Comparison of ENCODE assay signal across 16 cellular contexts in genomic region chr13:93635687-93636086, GRCh38.
DNase-seq lines count a peak whose midpoint lies in the region; ATAC-seq and TF ChIP-seq lines count a peak whose summit lies in the region.
"Had no signal": no experiment of that assay in that cellular context is flagged by ENCODE, and none has a peak within 500 bp of the region (broad histone marks: within the 10 kb centered on the region; RNA-seq: fewer than 3 reads in every experiment).

No MANE protein-coding gene starts in this region.

- H3K4me3 ChIP-seq in adipocyte (ENCODE audit: low read length) (peak overlapping the region; percentile 50), fibroblast of villous mesenchyme (ENCODE audit: low read depth, low read length) (no peak overlapping the region), thoracic aorta (no peak overlapping the region)
- H3K4me3 ChIP-seq: right lobe of liver had no signal

- H3K9ac ChIP-seq in adipocyte (ENCODE audit: low read length), result no peak overlapping the region

- DNase-seq in GM04504 (ENCODE audit: low read depth) (peak; percentile 58), adipocyte (ENCODE audit: low read depth) (peak; percentile 61), fibroblast of villous mesenchyme (ENCODE audit: low read depth) (peak; percentile 15), thoracic aorta (ENCODE audit: low spot score) (no peak), activated gamma-delta T cell treated with Interleukin-2 at 50 U/mL for 16 hours (no peak)
- DNase-seq: activated CD8-positive, alpha-beta memory T cell treated with anti-CD3 and anti-CD28 coated beads, Interleukin-2, amount 10 ng/mL, durations not matched to agents 7 days and 5 days; activated effector memory CD4-positive, alpha-beta T cell treated with Interleukin-2 at 50 U/mL for 16 hours; anterior cingulate cortex; DMS53; erythroblast; NCI-H1417 treated with DMSO at 0.1 percent for 48 hours; right lobe of liver; RPMI8226; stimulated activated CD4-positive, alpha-beta T cell treated with anti-CD3 and anti-CD28 coated beads, Interleukin-4, amount 100 ng/mL, for 1 hour had no signal

- no peak overlapping the region for H3K27ac ChIP-seq in thoracic aorta
- H3K27ac ChIP-seq: right lobe of liver had no signal

- H3K36me3 ChIP-seq in adipocyte (ENCODE audit: control insufficient read depth, insufficient read depth, low read length, severe bottlenecking), result no peaks in the 10 kb centered on the region
- no peaks in the 10 kb centered on the region for H3K36me3 ChIP-seq in thoracic aorta
- H3K36me3 ChIP-seq: right lobe of liver had no signal

- H3K27me3 ChIP-seq in adipocyte (replicated peaks; ENCODE audit: control insufficient read depth, insufficient read depth, low read length) (no peaks in the 10 kb centered on the region), thoracic aorta (replicated peaks; ENCODE audit: insufficient read depth) (no peaks in the 10 kb centered on the region)
- H3K27me3 ChIP-seq: right lobe of liver had no signal

- H3K4me1 ChIP-seq in adipocyte (ENCODE audit: control insufficient read depth, insufficient read depth, low read length), result peaks cover 14% of the 10 kb centered on the region
- peaks cover 0 to 7% of the 10 kb centered on the region in 2 donors for H3K4me1 ChIP-seq in thoracic aorta (ENCODE audit: control insufficient read depth in 1 of 2, low read depth in 2 of 2)
- H3K4me1 ChIP-seq: right lobe of liver had no signal

- no peaks in the 10 kb centered on the region for H3K9me3 ChIP-seq in adipocyte (ENCODE audit: control insufficient read depth, low read length)
- H3K9me3 ChIP-seq in thoracic aorta, result no peaks in the 10 kb centered on the region
- H3K9me3 ChIP-seq: right lobe of liver had no signal

- ATAC-seq in thoracic aorta (ENCODE audit: insufficient number of reproducible peaks, low FRiP score, low read depth) (peak; percentile 75), HG02885 (IDR thresholded peaks at IDR 0.05; ENCODE audit: poor library complexity, unreplicated experiment) (no peak), HG02678 (IDR thresholded peaks at IDR 0.05; ENCODE audit: unreplicated experiment) (no peak)
- ATAC-seq: activated CD8-positive, alpha-beta memory T cell treated with anti-CD3 and anti-CD28 coated beads, Interleukin-2, amount 10 ng/mL, durations not matched to agents 7 days and 5 days; right lobe of liver had no signal

- no peak for TF ChIP-seq CTCF in fibroblast of villous mesenchyme (IDR thresholded peaks at IDR 0.05; ENCODE audit: insufficient read depth, low read depth, low read length)
- TF ChIP-seq CTCF in thoracic aorta (IDR thresholded peaks at IDR 0.05), result no peak

Comparison
In these comparisons a context has a peak if more than half of its experiments do, and no peak if none do; other contexts are left out.
1. DNase-seq: peak in GM04504 (single experiment), adipocyte (single experiment) and fibroblast of villous mesenchyme (single experiment); none in thoracic aorta (single experiment) and activated gamma-delta T cell treated with Interleukin-2 at 50 U/mL for 16 hours (single experiment).